1 cellular context compared by ENCODE assay signal in genomic region chr4:165330666-165331065, GRCh38.
TF ChIP-seq lines count a peak whose summit lies in the region.

No MANE protein-coding gene starts in this region.

TF ChIP-seq in K562, 482 proteins besides CTCF, POLR2A, EP300 and RAD21:
- TF ChIP-seq HOXB6 (CRISPR knock-in tag; IDR thresholded peaks at IDR 0.05; ENCODE audit: borderline replicate concordance): no peak
- no peak for TF ChIP-seq FOXP1 (CRISPR knock-in tag; IDR thresholded peaks at IDR 0.05)
- TF ChIP-seq NFIC (IDR thresholded peaks at IDR 0.05): no peak
- TF ChIP-seq CEBPB (tag; IDR thresholded peaks at IDR 0.05): 0 out of 2 replicates have a peak, but pooled peaks have one; percentile 18
- TF ChIP-seq KDM5B (IDR thresholded peaks at IDR 0.05; ENCODE audit: insufficient replicate concordance, low read depth, low read length): peak; percentile 31
- TF ChIP-seq HMBOX1 (IDR thresholded peaks at IDR 0.05): peak; percentile 52; the same call in 1 of the 2 replicates
- no peak for TF ChIP-seq NR2C2 (CRISPR knock-in tag; IDR thresholded peaks at IDR 0.05)
- no peak for TF ChIP-seq NR2C2 (tag; IDR thresholded peaks at IDR 0.05)
